ENCODE assay signal across 7 cellular contexts in genomic region chr3:185823280-185824044, GRCh38. TPM values are rescaled to one million over a fixed set of nuclear protein-coding genes. Genes with fewer than 3 reads are reported as not detected.
DNase-seq lines count a peak whose midpoint lies in the region; ATAC-seq and TF ChIP-seq lines count a peak whose summit lies in the region.

No MANE protein-coding gene starts in this region.

- peak overlapping the region; percentile 77 for H3K4me3 Mint-ChIP-seq in activated naive CD8-positive, alpha-beta T cell treated with anti-CD3 and anti-CD28 coated beads for 36 hours

- H3K27ac Mint-ChIP-seq in activated naive CD8-positive, alpha-beta T cell treated with anti-CD3 and anti-CD28 coated beads for 36 hours: no peak overlapping the region

- intact Hi-C loops in left ventricle myocardium inferior (cut with micrococcal nuclease): no loop called here

- H3K4me1 ChIP-seq in left ventricle myocardium inferior: peaks cover 53% of the 10 kb centered on the region

- H3K27me3 ChIP-seq in left ventricle myocardium inferior (ENCODE audit: low read depth): peaks cover 38% of the 10 kb centered on the region

- H3K4me3 ChIP-seq in GM12864 (ENCODE audit: low read depth, low read length) (peak overlapping the region; percentile 34), left ventricle myocardium inferior (peak overlapping the region; percentile 88)

- H3K27me3 Mint-ChIP-seq in activated naive CD8-positive, alpha-beta T cell treated with anti-CD3 and anti-CD28 coated beads for 36 hours: peaks cover 85% of the 10 kb centered on the region

- H3K9me3 Mint-ChIP-seq in activated naive CD8-positive, alpha-beta T cell treated with anti-CD3 and anti-CD28 coated beads for 36 hours: peaks cover 2% of the 10 kb centered on the region

- ATAC-seq in GM18870 (IDR thresholded peaks at IDR 0.05; ENCODE audit: unreplicated experiment) (no peak), HG02981 (IDR thresholded peaks at IDR 0.05; ENCODE audit: unreplicated experiment) (no peak)

- no peaks in the 10 kb centered on the region for H3K36me3 Mint-ChIP-seq in activated naive CD8-positive, alpha-beta T cell treated with anti-CD3 and anti-CD28 coated beads for 36 hours

- H3K9me3 ChIP-seq in left ventricle myocardium inferior (replicated peaks): no peaks in the 10 kb centered on the region

- TF ChIP-seq CTCF in GM12864 (IDR thresholded peaks at IDR 0.05; ENCODE audit: low read depth, low read length, missing control alignments) (no peak), left ventricle myocardium inferior (IDR thresholded peaks at IDR 0.05; ENCODE audit: borderline replicate concordance) (no peak)

- peaks cover 2% of the 10 kb centered on the region for H3K4me1 Mint-ChIP-seq in activated naive CD8-positive, alpha-beta T cell treated with anti-CD3 and anti-CD28 coated beads for 36 hours

- DNase-seq in GM12864 (ENCODE audit: low read depth): no peak
- DNase-seq in NCI-H510A (lab: John Stamatoyannopoulos, UW): peak; percentile 1
- DNase-seq in activated naive CD8-positive, alpha-beta T cell treated with anti-CD3 and anti-CD28 coated beads for 36 hours: no peak
- peak; percentile 40 for DNase-seq in left ventricle myocardium inferior
- DNase-seq in retina: peak; percentile 82

- H3K27ac ChIP-seq in left ventricle myocardium inferior (replicated peaks): peak overlapping the region; percentile 82

- H3K36me3 ChIP-seq in left ventricle myocardium inferior: no peaks in the 10 kb centered on the region

RNA-seq across cellular contexts. Expression of gene IGF2BP2, which starts 1.4 kb away (rescaled TPM):
- under 1 TPM; 0.28 to 0.41 TPM for total RNA-seq in activated naive CD8-positive, alpha-beta T cell treated with anti-CD3 and anti-CD28 coated beads for 36 hours
- 17.9 TPM for total RNA-seq in left ventricle myocardium inferior

Comparison
In these comparisons a context has a peak if more than half of its experiments do, and no peak if none do; other contexts are left out.
1. DNase-seq: peak in NCI-H510A (single experiment), left ventricle myocardium inferior (single experiment) and retina (single experiment); none in GM12864 (single experiment) and activated naive CD8-positive, alpha-beta T cell treated with anti-CD3 and anti-CD28 coated beads for 36 hours (single experiment).
2. RNA of gene IGF2BP2, which starts 1.4 kb away (total RNA-seq): 17.9 TPM in left ventricle myocardium inferior (single experiment); 0.28 to 0.41 TPM in activated naive CD8-positive, alpha-beta T cell treated with anti-CD3 and anti-CD28 coated beads for 36 hours; every median in the first group is over 10 times any median in the second.